20 cellular contexts compared by ENCODE assay signal in the genomic region with DNA sequence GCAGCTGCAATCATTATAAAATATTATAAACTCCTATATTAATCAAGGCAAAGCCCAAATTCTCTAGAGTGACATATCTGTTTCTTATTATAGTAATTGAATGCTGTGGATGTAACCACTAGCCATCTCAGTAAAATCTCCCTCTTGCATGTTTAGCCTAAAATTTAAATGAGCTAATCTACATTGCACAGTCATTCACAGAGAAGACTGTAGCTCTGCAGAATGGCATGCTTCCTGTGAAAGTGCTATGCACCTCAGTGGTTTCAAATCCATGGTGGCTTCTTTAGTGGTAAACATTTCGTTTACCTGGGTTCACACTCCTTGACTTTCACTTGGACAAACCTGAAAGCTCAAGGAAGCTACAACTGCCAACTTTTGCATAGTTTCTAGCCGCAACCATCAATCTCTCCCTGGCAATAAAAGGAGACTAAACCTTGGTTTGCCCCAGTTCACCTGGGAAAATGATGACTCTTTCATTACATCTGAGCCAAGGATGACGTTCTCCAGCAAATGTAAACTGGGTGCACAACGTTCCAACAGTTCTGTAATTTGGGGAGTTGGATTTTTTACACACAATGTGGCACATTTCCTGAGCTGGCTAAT. TPM values are rescaled to one million over a fixed set of nuclear protein-coding genes. Genes with fewer than 3 reads are reported as not detected.
DNase-seq lines count a peak whose midpoint lies in the region; ATAC-seq and TF ChIP-seq lines count a peak whose summit lies in the region.
"Had no signal": no experiment of that assay in that cellular context is flagged by ENCODE, and none has a peak within 500 bp of the region (broad histone marks: within the 10 kb centered on the region; RNA-seq: fewer than 3 reads in every experiment).

No MANE protein-coding gene starts in this region.

- ATAC-seq in GM18870 (IDR thresholded peaks at IDR 0.05; ENCODE audit: unreplicated experiment) (peak; percentile 69), HG02678 (IDR thresholded peaks at IDR 0.05; ENCODE audit: unreplicated experiment) (peak; percentile 44), HG03442 (IDR thresholded peaks at IDR 0.05; ENCODE audit: unreplicated experiment) (peak; percentile 75), gastrocnemius medialis (no peak)
- ATAC-seq: HepG2, left lung, mucosa of descending colon had no signal

- peak overlapping the region in 3 of 4 donors; percentile 3 to 70 (median 16) for H3K27ac ChIP-seq in gastrocnemius medialis
- H3K27ac ChIP-seq: esophagus squamous epithelium, left lung had no signal

- DNase-seq in gastrocnemius medialis: no peak
- no peak for DNase-seq in DMS153 treated with DMSO at 0.1 percent for 48 hours (lab: John Stamatoyannopoulos, UW; ENCODE audit: unreplicated experiment)
- no peak for DNase-seq in GM03348 (ENCODE audit: low spot score)
- no peak for DNase-seq in mucosa of gallbladder (ENCODE audit: low spot score)
- DNase-seq: activated CD4-positive, alpha-beta T cell treated with anti-CD3 and anti-CD28 coated beads for 48 hours; activated CD8-positive, alpha-beta memory T cell treated with anti-CD3 and anti-CD28 coated beads, Interleukin-2, amount 50 U/mL, for 48 hours; AML-193; amniotic stem cell; caudate nucleus; esophagus squamous epithelium; left lung; mucosa of descending colon; NCI-H187; NK-92 treated with Interleukin-12 subunit alpha and Interleukin-12 subunit beta, amount 100 ng/mL, for 24 hours; RPMI8226; stimulated activated CD4-positive, alpha-beta T cell treated with anti-CD3 and anti-CD28 coated beads, Interleukin-12 subunit alpha, Interleukin-12 subunit beta, amount 100 ng/mL, for 4 hours had no signal

- in situ Hi-C loops in gastrocnemius medialis (cut with MboI; ENCODE audit: low sequenced_read_pairs in 4 of 4): no loop called here

- no peak overlapping the region for H3K4me3 ChIP-seq in gastrocnemius medialis
- H3K4me3 ChIP-seq: esophagus squamous epithelium, left lung, mucosa of descending colon had no signal

- no peaks in the 10 kb centered on the region for H3K36me3 ChIP-seq in gastrocnemius medialis
- H3K36me3 ChIP-seq: esophagus squamous epithelium, left lung had no signal

- no peaks in the 10 kb centered on the region for H3K27me3 ChIP-seq in gastrocnemius medialis
- H3K27me3 ChIP-seq: esophagus squamous epithelium, left lung had no signal

- intact Hi-C loops in gastrocnemius medialis (cut with DNase I; ENCODE audit: low total_unique reads): no loop called here

- H3K4me1 ChIP-seq in gastrocnemius medialis: peaks cover 14 to 32% of the 10 kb centered on the region in 2 donors
- H3K4me1 ChIP-seq: esophagus squamous epithelium had no signal

- no peak for TF ChIP-seq POLR2A in gastrocnemius medialis (IDR thresholded peaks at IDR 0.05)

- no peaks in the 10 kb centered on the region for H3K9me3 ChIP-seq in gastrocnemius medialis
- H3K9me3 ChIP-seq: esophagus squamous epithelium, left lung, mucosa of descending colon had no signal

- TF ChIP-seq CTCF in gastrocnemius medialis (IDR thresholded peaks at IDR 0.05 in 4 of 5, conservative IDR thresholded peaks at IDR 0.05 in 1 of 5): no peak

RNA-seq across cellular contexts. Expression of a gene that starts 47.2 kb away (rescaled TPM):
- total RNA-seq in gastrocnemius medialis (100 to 1,000 TPM in 2 of 4 donors, 10 to 100 TPM in 2; 57.5 to 123 (median 93.8) TPM), mucosa of gallbladder (22.9 TPM)
- total RNA-seq: HepG2 had no signal

Comparison
In these comparisons a context has a peak if more than half of its experiments do, and no peak if none do; other contexts are left out.
1. ATAC-seq: peak in GM18870 (single experiment), HG02678 (single experiment) and HG03442 (single experiment); none in gastrocnemius medialis (0 of 2).